In genomic region chr11:10747733-10748132, GRCh38 we compare ENCODE assay signal across 3 cellular contexts.
A peak's percentile ranks its signal among the peaks of the same experiment; 100 is the strongest.
TF ChIP-seq lines count a peak whose summit lies in the region.

No MANE protein-coding gene starts in this region.

TF ChIP-seq in IMR-90, 13 proteins besides CTCF, POLR2A, EP300 and RAD21:
- TF ChIP-seq NFE2L2 (IDR thresholded peaks at IDR 0.05; ENCODE audit: low read depth, low read length) (no peak), CEBPB (IDR thresholded peaks at IDR 0.05; ENCODE audit: low read depth, low read length) (0 out of 2 replicates have a peak, but pooled peaks have one; percentile 17)

TF ChIP-seq in K562, 482 proteins besides CTCF, POLR2A, EP300 and RAD21:
- peak; percentile 45; the same call in 1 of the 2 replicates for TF ChIP-seq CEBPB (tag; IDR thresholded peaks at IDR 0.05)
- no peak for TF ChIP-seq CEBPG (CRISPR knock-in tag; IDR thresholded peaks at IDR 0.05)
- TF ChIP-seq CEBPG (tag; conservative IDR thresholded peaks at IDR 0.05 in 1 of 2, IDR thresholded peaks at IDR 0.05 in 1 of 2): 0 out of 4 replicates have a peak, but pooled peaks of 1 of the 2 experiments have one; percentile 42
- no peak for TF ChIP-seq NRF1 (conservative IDR thresholded peaks at IDR 0.05 in 1 of 2, IDR thresholded peaks at IDR 0.05 in 1 of 2)
TF ChIP-seq in K562: peak in this region for 2.

TF ChIP-seq in GM12891, 5 proteins besides CTCF, POLR2A, EP300 and RAD21:
- no peak for TF ChIP-seq PAX5 (IDR thresholded peaks at IDR 0.05; ENCODE audit: insufficient read depth, low read length, severe bottlenecking)
- TF ChIP-seq SPI1 (IDR thresholded peaks at IDR 0.05; ENCODE audit: low read depth, low read length): no peak
- TF ChIP-seq POLR2AphosphoS5 (IDR thresholded peaks at IDR 0.05; ENCODE audit: low read depth, low read length): no peak
- no peak for TF ChIP-seq TAF1 (IDR thresholded peaks at IDR 0.05; ENCODE audit: low read depth, low read length)
- no peak for TF ChIP-seq POU2F2 (IDR thresholded peaks at IDR 0.05; ENCODE audit: low read depth, low read length)
